1 cellular context compared by ENCODE assay signal in genomic region chr20:57250607-57251343, GRCh38.
TF ChIP-seq lines count a peak whose summit lies in the region.

No MANE protein-coding gene starts in this region.

TF ChIP-seq in K562, 482 proteins besides CTCF, POLR2A, EP300 and RAD21:
- no peak for TF ChIP-seq C11orf30 (IDR thresholded peaks at IDR 0.05; ENCODE audit: low read depth)
- TF ChIP-seq BHLHE40 (IDR thresholded peaks at IDR 0.05; ENCODE audit: low read length) = 0 out of 2 replicates have a peak, but pooled peaks have one; percentile 34
- peak in 1 of 3 experiments; percentile 96; a peak in 2 of 6 replicates for TF ChIP-seq ZBTB11 (CRISPR knock-in tag; IDR thresholded peaks at IDR 0.05)
- peak; percentile 70 for TF ChIP-seq EWSR1 (IDR thresholded peaks at IDR 0.05; ENCODE audit: borderline replicate concordance, low read depth, partially characterized antibody)
- no peak for TF ChIP-seq FUS (optimal IDR thresholded peaks at IDR 0.05; ENCODE audit: low read depth, low read length)
